28 cellular contexts compared by ENCODE assay signal in the genomic region with DNA sequence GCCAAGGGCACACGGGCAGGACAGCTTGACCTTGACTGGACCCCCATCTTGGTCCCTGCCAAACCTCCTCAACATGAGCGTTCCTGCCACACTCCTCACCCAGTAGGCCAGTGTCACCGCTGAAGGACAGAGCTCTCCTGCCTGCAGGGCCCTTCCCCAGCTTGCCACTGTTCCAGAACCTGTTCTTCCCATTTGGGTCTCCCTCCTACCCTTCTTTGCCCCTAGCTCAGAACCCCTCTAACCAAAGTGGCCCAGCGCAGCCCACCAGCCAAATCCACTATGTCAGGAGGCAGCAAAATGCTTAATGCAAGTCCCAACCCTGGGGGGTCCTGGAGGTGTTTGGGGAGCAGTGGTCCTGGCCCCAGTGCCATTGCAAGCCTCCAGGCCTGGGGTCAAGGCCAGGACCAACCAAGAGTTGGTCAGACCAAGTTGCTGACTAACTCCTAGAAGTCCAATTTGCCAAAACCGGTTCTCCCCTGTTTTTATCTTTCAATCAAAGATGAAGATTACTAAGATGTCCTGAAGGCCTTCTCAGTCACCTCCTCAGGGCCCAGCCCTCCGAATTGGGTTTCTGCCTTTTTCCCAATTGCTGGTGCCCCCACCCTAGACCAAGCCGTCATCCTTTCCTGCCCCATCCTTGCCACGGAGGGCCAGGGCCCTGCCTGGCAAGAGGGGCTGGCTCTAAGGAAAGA. TPM values are rescaled to one million over a fixed set of nuclear protein-coding genes. Genes with fewer than 3 reads are reported as not detected.
A peak's percentile ranks its signal among the peaks of the same experiment; 100 is the strongest.
DNase-seq lines count a peak whose midpoint lies in the region; ATAC-seq and TF ChIP-seq lines count a peak whose summit lies in the region.
"Had no signal": no experiment of that assay in that cellular context is flagged by ENCODE, and none has a peak within 500 bp of the region (broad histone marks: within the 10 kb centered on the region; RNA-seq: fewer than 3 reads in every experiment).

No MANE protein-coding gene starts in this region.

- H3K18ac ChIP-seq in mesenchymal stem cell (ENCODE audit: low read depth in 1 of 2, low read length in 2 of 2) = no peak overlapping the region

- WGBS in mammary epithelial cell (ENCODE audit: low coverage, missing lambda C conversion rate) = 66% methylated on average over 8 of the region's 8 CpGs
- whole genome bisulfite sequencing in mesenchymal stem cell = 86% methylated on average over 7 of the region's 8 CpGs
- WGBS in testis, 2 donors = 93% methylated on average over 8 of the region's 8 CpGs

- no peak overlapping the region for H4K91ac ChIP-seq in mesenchymal stem cell (ENCODE audit: low read length)

- intact Hi-C loops in CD14-positive monocyte (cut with micrococcal nuclease) = no loop called here
- intact Hi-C loops in mammary epithelial cell (cut with micrococcal nuclease) = no loop called here
- intact Hi-C loops in testis (cut with DNase I; ENCODE audit: low total_unique reads) = no loop called here

- H3K79me1 ChIP-seq in mesenchymal stem cell (replicated peaks; ENCODE audit: low read length, poor library complexity, severe bottlenecking) = no peaks in the 10 kb centered on the region

- H3K79me2 ChIP-seq in GM23338 (replicated peaks; ENCODE audit: insufficient read depth) = no peaks in the 10 kb centered on the region
- no peaks in the 10 kb centered on the region for H3K79me2 ChIP-seq in mammary epithelial cell (ENCODE audit: insufficient read depth, low read length)

- BruUV-seq in mammary epithelial cell (replicated peaks; lab: Mats Ljungman, UMichigan) = no TSS peak

- peak overlapping the region in 1 of 2 experiments; percentile 9 for H3K23ac ChIP-seq in mesenchymal stem cell (ENCODE audit: low read length in 2 of 2)

- TF ChIP-seq CTCF in CD14-positive monocyte (IDR thresholded peaks at IDR 0.05) (no peak), GM23338 (conservative IDR thresholded peaks at IDR 0.05; ENCODE audit: low read depth in 2 of 2) (no peak), mammary epithelial cell (conservative IDR thresholded peaks at IDR 0.05 in 1 of 2, IDR thresholded peaks at IDR 0.05 in 1 of 2; ENCODE audit: extremely low read depth in 1 of 2, insufficient read depth in 1 of 2, low read depth in 1 of 2, low read length in 2 of 2) (no peak), testis (IDR thresholded peaks at IDR 0.05) (no peak)

- H2BK5ac ChIP-seq in mesenchymal stem cell (ENCODE audit: low read depth, low read length, poor library complexity, severe bottlenecking) = no peak overlapping the region

- H3K4me3 Mint-ChIP-seq in CD14-positive monocyte (no peak overlapping the region), GM23338 (no peak overlapping the region)
- H3K4me3 Mint-ChIP-seq: B cell; CD8-positive, alpha-beta memory T cell had no signal

- TF ChIP-seq POLR2A in testis (IDR thresholded peaks at IDR 0.05) = no peak

- H3K27me3 ChIP-seq in GM23338 (ENCODE audit: insufficient read depth) = no peaks in the 10 kb centered on the region
- H3K27me3 ChIP-seq in mammary epithelial cell (ENCODE audit: insufficient read depth, low read length) = no peaks in the 10 kb centered on the region
- peaks cover 7% of the 10 kb centered on the region in 2 experiments for H3K27me3 ChIP-seq in mesenchymal stem cell (ENCODE audit: control insufficient read depth in 1 of 2, insufficient read depth in 1 of 2, low read length in 2 of 2)
- H3K27me3 ChIP-seq in testis = no peaks in the 10 kb centered on the region
- H3K27me3 ChIP-seq: Peyer's patch had no signal

- no peak overlapping the region for H2BK12ac ChIP-seq in mesenchymal stem cell (ENCODE audit: low read length in 2 of 2)

- H3K27me3 Mint-ChIP-seq in CD14-positive monocyte (ENCODE audit: low read depth in 3 of 3) (peaks cover 0 to 8% (median 4%) of the 10 kb centered on the region in 3 donors), GM23338 (ENCODE audit: insufficient read depth, low read depth, poor library complexity) (peaks cover 13% of the 10 kb centered on the region)
- H3K27me3 Mint-ChIP-seq: B cell had no signal

- H3K9me3 ChIP-seq in mammary epithelial cell (replicated peaks; ENCODE audit: insufficient read depth, low read length) (no peaks in the 10 kb centered on the region), mesenchymal stem cell (ENCODE audit: control insufficient read depth, low read length) (no peaks in the 10 kb centered on the region), testis (no peaks in the 10 kb centered on the region)
- H3K9me3 ChIP-seq: Peyer's patch had no signal

- H3K4me1 ChIP-seq in GM23338 (ENCODE audit: insufficient read depth) = peaks cover 9% of the 10 kb centered on the region; the same call in 1 of the 2 replicates
- H3K4me1 ChIP-seq in mammary epithelial cell (ENCODE audit: insufficient read depth, low read length) = peaks cover 7% of the 10 kb centered on the region
- H3K4me1 ChIP-seq in mesenchymal stem cell (ENCODE audit: control insufficient read depth, insufficient read depth, low read depth, low read length) = no peaks in the 10 kb centered on the region
- no peaks in the 10 kb centered on the region for H3K4me1 ChIP-seq in testis

- CTCF ChIA-PET in mammary epithelial cell (lab: Charles Lee; ENCODE audit: low non-redundant PET) = no interaction called here

- no peak overlapping the region for H2AFZ ChIP-seq in GM23338
- H2AFZ ChIP-seq in mammary epithelial cell (ENCODE audit: low read depth, low read length) = no peak overlapping the region
- H2AFZ ChIP-seq in mesenchymal stem cell (ENCODE audit: low read depth, low read length) = no peak overlapping the region

- no peaks in the 10 kb centered on the region for H4K20me1 ChIP-seq in GM23338 (replicated peaks; ENCODE audit: insufficient read depth)
- H4K20me1 ChIP-seq in mammary epithelial cell (ENCODE audit: insufficient read depth, low read length) = no peaks in the 10 kb centered on the region

- H2BK120ac ChIP-seq in mesenchymal stem cell (ENCODE audit: low read depth, low read length) = no peak overlapping the region

- H2AK5ac ChIP-seq in mesenchymal stem cell (ENCODE audit: low read length, severe bottlenecking) = no peak overlapping the region

- no peak overlapping the region for H3K4me3 ChIP-seq in GM23338
- no peak overlapping the region for H3K4me3 ChIP-seq in mammary epithelial cell (replicated peaks in 1 of 3; ENCODE audit: insufficient read depth in 1 of 3, low read depth in 2 of 3, low read length in 3 of 3)
- no peak overlapping the region for H3K4me3 ChIP-seq in mesenchymal stem cell (ENCODE audit: insufficient read depth in 1 of 2, low read depth in 1 of 2, low read length in 2 of 2)
- H3K4me3 ChIP-seq in testis = no peak overlapping the region
- H3K4me3 ChIP-seq: GM12878, K562, Peyer's patch had no signal

- DNase-seq in CD14-positive monocyte (ENCODE audit: low spot score) = peak; percentile 20
- DNase-seq in GM23338 (ENCODE audit: low spot score) = no peak
- peak; percentile 13 for DNase-seq in mammary epithelial cell
- no peak for DNase-seq in mesenchymal stem cell
- DNase-seq in testis = no peak
- DNase-seq in kidney glomerular epithelial cell (lab: John Stamatoyannopoulos, UW) = no peak
- no peak for DNase-seq in NCI-H1092 treated with DMSO at 0.1 percent for 48 hours (lab: John Stamatoyannopoulos, UW)
- no peak for DNase-seq in NCI-H1105 treated with DMSO at 0.1 percent for 48 hours (lab: John Stamatoyannopoulos, UW)
- DNase-seq: DMS 273 treated with DMSO at 0.1 percent for 48 hours, DMS79, EL, GDM1, H7, Kasumi-1, MV-4-11, NCI-H1694, NCI-H2029 treated with DMSO at 0.1 percent for 48 hours, NCI-H446 treated with DMSO at 0.1 percent for 48 hours, NCI-H526, NCI-H82, SHP77 treated with DMSO at 0.1 percent for 48 hours had no signal

- H3K36me3 ChIP-seq in GM23338 (ENCODE audit: insufficient read depth) = no peaks in the 10 kb centered on the region
- no peaks in the 10 kb centered on the region for H3K36me3 ChIP-seq in mammary epithelial cell (ENCODE audit: insufficient read depth, low read length)
- H3K36me3 ChIP-seq in mesenchymal stem cell (ENCODE audit: control insufficient read depth in 1 of 2, insufficient read depth in 2 of 2, low read depth in 1 of 2, low read length in 2 of 2) = no peaks in the 10 kb centered on the region
- H3K36me3 ChIP-seq in testis (ENCODE audit: low read depth, missing control alignments) = no peaks in the 10 kb centered on the region
- H3K36me3 ChIP-seq: Peyer's patch had no signal

- no peak overlapping the region for H3K14ac ChIP-seq in mesenchymal stem cell (ENCODE audit: low read length in 2 of 2)

- H3K36me3 Mint-ChIP-seq in CD14-positive monocyte (peaks cover 0 to 3% of the 10 kb centered on the region in 2 donors), GM23338 (ENCODE audit: low read depth) (no peaks in the 10 kb centered on the region; the same call in 2 of the 3 replicates)
- H3K36me3 Mint-ChIP-seq: CD8-positive, alpha-beta memory T cell had no signal

- H3K4me1 Mint-ChIP-seq in CD14-positive monocyte (peaks cover 6% of the 10 kb centered on the region), GM23338 (peaks cover 15% of the 10 kb centered on the region)
- H3K4me1 Mint-ChIP-seq: B cell had no signal

- H3K9me2 ChIP-seq in GM23338 (ENCODE audit: insufficient read depth) = peaks cover 7% of the 10 kb centered on the region; the same call in 1 of the 2 replicates

- H3F3A ChIP-seq in GM23338 (replicated peaks; ENCODE audit: low read depth) = no peaks in the 10 kb centered on the region

- H2BK15ac ChIP-seq in mesenchymal stem cell (ENCODE audit: low read depth, poor library complexity, severe bottlenecking) = peak overlapping the region; percentile 13

- no peak for ATAC-seq in GM23338
- ATAC-seq: GM12878, HepG2, K562 had no signal

- H3K4me2 ChIP-seq in GM23338 (no peak overlapping the region), mammary epithelial cell (ENCODE audit: insufficient read depth, low read depth, low read length) (no peak overlapping the region), mesenchymal stem cell (ENCODE audit: low read length, poor library complexity, severe bottlenecking) (no peak overlapping the region)

- no peak overlapping the region for H3K27ac ChIP-seq in GM23338 (ENCODE audit: low read depth)
- H3K27ac ChIP-seq in mammary epithelial cell (ENCODE audit: insufficient read depth, low read depth, low read length) = no peak overlapping the region
- H3K27ac ChIP-seq in mesenchymal stem cell (ENCODE audit: low read length, poor library complexity, severe bottlenecking) = no peak overlapping the region
- H3K27ac ChIP-seq in testis = no peak overlapping the region
- H3K27ac ChIP-seq: C4-2B had no signal

- H3K27ac Mint-ChIP-seq in CD14-positive monocyte (peak overlapping the region in 1 of 7 donors; percentile 49), GM23338 (0 out of 2 replicates have a peak overlapping the region, but pooled peaks have one; percentile 15)
- H3K27ac Mint-ChIP-seq: B cell had no signal

- no peak overlapping the region for H3K9ac ChIP-seq in mammary epithelial cell (ENCODE audit: insufficient read depth, low read length)
- no peak overlapping the region for H3K9ac ChIP-seq in mesenchymal stem cell (ENCODE audit: low read length)

- H3K4ac ChIP-seq in mesenchymal stem cell (ENCODE audit: low read depth in 1 of 2, low read length in 2 of 2) = no peak overlapping the region

- H3K9me3 Mint-ChIP-seq in CD14-positive monocyte (no peaks in the 10 kb centered on the region), GM23338 (no peaks in the 10 kb centered on the region)
- H3K9me3 Mint-ChIP-seq: CD8-positive, alpha-beta memory T cell had no signal

- dilution Hi-C loops in mammary epithelial cell (cut with HindIII; ENCODE audit: low sequenced_read_pairs) = no loop called here

- in situ Hi-C loops in mammary epithelial cell (cut with MboI; ENCODE audit: low sequenced_read_pairs in 2 of 2) = no loop called here

- no peak overlapping the region for H4K8ac ChIP-seq in mesenchymal stem cell (ENCODE audit: low read length)

RNA-seq across cellular contexts. Expression of a gene that starts 4.5 kb away (rescaled TPM):
- polyA plus RNA-seq in CD14-positive monocyte (under 1 TPM; 0.25 to 0.27 TPM), GM23338 (2016; fragmentation: Nextera tagmentation; extraction: Ambion mirVana) (0.54 and 0.60 TPM in 2 replicates), mammary epithelial cell (0.05 TPM), testis (ENCODE audit: insufficient read depth, low read depth, low replicate concordance) (3.5 TPM)
- total RNA-seq in GM23338 (2014; rRNA removed; shearing (Covaris generic)) = 0.82 and 1.4 TPM in 2 replicates
- total RNA-seq in mammary epithelial cell (under 1 TPM in 1 of 2 donors, not detected in 1; 0.17 TPM), testis (1 to 10 TPM; 8.2 to 9.2 TPM)
- polyA minus RNA-seq in mammary epithelial cell = not detected
- polyA plus RNA-seq in mesenchymal stem cell (2013, experiment 1 of 2) = 0.08 TPM
- polyA plus RNA-seq in mesenchymal stem cell (2013, experiment 2 of 2) = 0.15 TPM

RNA-seq across cellular contexts. Expression of a gene that starts 51.0 kb away (rescaled TPM):
- polyA plus RNA-seq in CD14-positive monocyte = 100 to 1,000 TPM in 1 of 2 donors, 10 to 100 TPM in 1; 83.1 to 112 TPM
- 1.5 and 1.8 TPM in 2 replicates for total RNA-seq in GM23338 (2014; rRNA removed; shearing (Covaris generic))
- polyA plus RNA-seq in GM23338 (2016; fragmentation: Nextera tagmentation; extraction: Ambion mirVana) = 3.6 and 3.9 TPM in 2 replicates
- 10 to 100 TPM in 1 of 2 donors, 1 to 10 TPM in 1; 8.7 to 21.1 TPM for total RNA-seq in mammary epithelial cell
- 5.5 TPM for polyA plus RNA-seq in mammary epithelial cell
- 6.8 TPM for polyA minus RNA-seq in mammary epithelial cell
- polyA plus RNA-seq in mesenchymal stem cell (2013, experiment 1 of 2) = 10.3 TPM
- 10.3 TPM for polyA plus RNA-seq in mesenchymal stem cell (2013, experiment 2 of 2)
- 10 to 100 TPM in 1 of 2 donors, 1 to 10 TPM in 1; 8.4 to 11.0 TPM for total RNA-seq in testis
- 16.8 TPM for polyA plus RNA-seq in testis (ENCODE audit: insufficient read depth, low read depth, low replicate concordance)

Comparison
In these comparisons a context has a peak if more than half of its experiments do, and no peak if none do; other contexts are left out.
1. DNase-seq: peak in CD14-positive monocyte (single experiment) and mammary epithelial cell (single experiment); none in GM23338 (single experiment), mesenchymal stem cell (single experiment), testis (single experiment), kidney glomerular epithelial cell (single experiment), NCI-H1092 treated with DMSO at 0.1 percent for 48 hours (single experiment) and NCI-H1105 treated with DMSO at 0.1 percent for 48 hours (single experiment).